ENCODE assay signal across 11 cellular contexts in the genomic region with DNA sequence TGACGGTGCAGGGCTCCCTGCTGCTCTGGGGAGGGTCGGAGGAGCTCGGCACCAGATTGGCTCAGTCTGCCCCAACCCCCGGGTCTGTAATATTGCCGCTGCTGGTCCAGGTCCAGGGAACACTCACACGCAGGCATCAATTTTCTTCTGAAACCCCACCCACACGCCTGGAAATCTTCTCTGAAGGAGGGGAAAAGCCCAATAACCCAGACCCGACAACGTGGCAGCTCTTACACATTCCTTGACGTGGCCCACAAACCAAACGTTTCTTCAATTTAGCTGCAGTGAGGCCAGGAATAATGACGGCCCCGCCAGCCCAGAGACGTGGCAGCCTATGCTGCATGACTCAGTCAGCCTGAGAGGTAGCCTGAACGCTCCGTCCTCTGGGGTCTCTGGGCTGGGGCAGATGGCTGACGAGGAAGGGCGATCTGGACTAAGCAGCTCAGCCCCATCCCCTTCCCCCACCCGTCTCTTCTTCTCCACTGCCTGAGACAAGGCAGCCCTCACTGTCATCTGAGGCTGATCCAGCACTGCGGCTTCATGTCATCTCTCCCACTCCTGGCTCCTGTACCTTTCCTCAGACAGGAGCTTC. TPM values are rescaled to one million over a fixed set of nuclear protein-coding genes. Genes with fewer than 3 reads are reported as not detected.
DNase-seq lines count a peak whose midpoint lies in the region; ATAC-seq, FAIRE-seq and TF ChIP-seq lines count a peak whose summit lies in the region.
"Had no signal": no experiment of that assay in that cellular context is flagged by ENCODE, and none has a peak within 500 bp of the region (broad histone marks: within the 10 kb centered on the region; RNA-seq: fewer than 3 reads in every experiment).

No MANE protein-coding gene starts in this region.

- FAIRE-seq in keratinocyte (lab: Jason Lieb, UNC) = peak; percentile 67
- FAIRE-seq: GM19239 had no signal

- intact Hi-C loops in body of pancreas (cut with DNase I) = no loop called here

- H3K27me3 Mint-ChIP-seq in HFFc6 (ENCODE audit: insufficient read depth) = peaks cover 7% of the 10 kb centered on the region

- H3K9me3 Mint-ChIP-seq in HFFc6 = no peaks in the 10 kb centered on the region
- H3K9me3 Mint-ChIP-seq in stimulated activated effector memory CD8-positive, alpha-beta T cell treated with anti-CD3 and anti-CD28 coated beads, Interleukin-12 subunit alpha, Interleukin-12 subunit beta, amount 100 ng/mL, for 72 hours = no peaks in the 10 kb centered on the region
- H3K9me3 Mint-ChIP-seq: activated naive CD4-positive, alpha-beta T cell treated with anti-CD3 and anti-CD28 coated beads, Interleukin-2, amount 50 U/mL, for 72 hours had no signal

- DNase-seq in HFFc6 = peak; percentile 96
- DNase-seq in body of pancreas = peak; percentile 23 to 60 (median 32)
- DNase-seq in keratinocyte (ENCODE audit: low read depth, low spot score) = no peak
- DNase-seq in stimulated activated effector memory CD8-positive, alpha-beta T cell treated with anti-CD3 and anti-CD28 coated beads, Interleukin-12 subunit alpha, Interleukin-12 subunit beta, amount 100 ng/mL, for 72 hours (ENCODE audit: low spot score in 2 of 2) = no peak
- no peak for DNase-seq in HT-29 (ENCODE audit: low spot score)
- no peak for DNase-seq in effector memory CD4-positive, alpha-beta T cell
- DNase-seq in NCI-H128 (lab: John Stamatoyannopoulos, UW; ENCODE audit: unreplicated experiment) = no peak
- DNase-seq: stimulated activated CD4-positive, alpha-beta T cell treated with anti-CD3 and anti-CD28 coated beads, Interleukin-4, amount 100 ng/mL, for 1 hour had no signal

- no peaks in the 10 kb centered on the region for H3K36me3 Mint-ChIP-seq in HFFc6 (ENCODE audit: low read depth)
- no peaks in the 10 kb centered on the region for H3K36me3 Mint-ChIP-seq in stimulated activated effector memory CD8-positive, alpha-beta T cell treated with anti-CD3 and anti-CD28 coated beads, Interleukin-12 subunit alpha, Interleukin-12 subunit beta, amount 100 ng/mL, for 72 hours
- H3K36me3 Mint-ChIP-seq: activated naive CD4-positive, alpha-beta T cell treated with anti-CD3 and anti-CD28 coated beads, Interleukin-2, amount 50 U/mL, for 72 hours had no signal

- H3K79me2 ChIP-seq in keratinocyte (ENCODE audit: control insufficient read depth, insufficient read depth, low read length) = no peaks in the 10 kb centered on the region

- peaks cover 91% of the 10 kb centered on the region for H3K4me1 Mint-ChIP-seq in HFFc6 (ENCODE audit: low read depth)
- H3K4me1 Mint-ChIP-seq in stimulated activated effector memory CD8-positive, alpha-beta T cell treated with anti-CD3 and anti-CD28 coated beads, Interleukin-12 subunit alpha, Interleukin-12 subunit beta, amount 100 ng/mL, for 72 hours = no peaks in the 10 kb centered on the region

- peak overlapping the region in 1 of 4 donors; percentile 18 for H3K27ac ChIP-seq in body of pancreas
- H3K27ac ChIP-seq in keratinocyte (ENCODE audit: control insufficient read depth, insufficient read depth, low read length) = no peak overlapping the region
- no peak overlapping the region for H3K27ac ChIP-seq in effector memory CD4-positive, alpha-beta T cell (ENCODE audit: insufficient read depth, low read length, poor library complexity, severe bottlenecking)

- H3K4me3 ChIP-seq in body of pancreas (no peak overlapping the region), keratinocyte (ENCODE audit: control insufficient read depth in 2 of 3, extremely low read depth in 1 of 3, insufficient read depth in 2 of 3, low read depth in 1 of 3, low read length in 3 of 3) (no peak overlapping the region)
- H3K4me3 ChIP-seq in effector memory CD4-positive, alpha-beta T cell (ENCODE audit: insufficient read depth, low read depth, low read length, poor library complexity, severe bottlenecking) = no peak overlapping the region

- no peak overlapping the region for H3K4me2 ChIP-seq in keratinocyte (ENCODE audit: control insufficient read depth, extremely low read depth, insufficient read depth, low read depth, low read length)

- peak overlapping the region; percentile 77 for H2AFZ ChIP-seq in keratinocyte (ENCODE audit: control insufficient read depth, low read length)

- TF ChIP-seq CTCF in HFFc6 (IDR thresholded peaks at IDR 0.05) (no peak), body of pancreas (IDR thresholded peaks at IDR 0.05) (no peak), keratinocyte (optimal IDR thresholded peaks at IDR 0.05 in 1 of 3, IDR thresholded peaks at IDR 0.05 in 1 of 3, conservative IDR thresholded peaks at IDR 0.05 in 1 of 3; ENCODE audit: extremely low read depth in 1 of 3, insufficient read depth in 2 of 3, low read length in 3 of 3) (no peak)

- H3K36me3 ChIP-seq in body of pancreas (replicated peaks in 1 of 2; ENCODE audit: insufficient read depth in 1 of 2, low read depth in 2 of 2) (no peaks in the 10 kb centered on the region), keratinocyte (ENCODE audit: control insufficient read depth in 2 of 2, extremely low read depth in 1 of 2, insufficient read depth in 2 of 2, low read length in 2 of 2) (no peaks in the 10 kb centered on the region)
- no peaks in the 10 kb centered on the region for H3K36me3 ChIP-seq in effector memory CD4-positive, alpha-beta T cell (ENCODE audit: control insufficient read depth, insufficient read depth, low read length)

- ATAC-seq in body of pancreas = peak; percentile 66
- no peak for ATAC-seq in stimulated activated effector memory CD8-positive, alpha-beta T cell treated with anti-CD3 and anti-CD28 coated beads, Interleukin-12 subunit alpha, Interleukin-12 subunit beta, amount 100 ng/mL, for 72 hours
- no peak for ATAC-seq in GM19035 (IDR thresholded peaks at IDR 0.05; ENCODE audit: unreplicated experiment)
- ATAC-seq: activated naive CD4-positive, alpha-beta T cell treated with anti-CD3 and anti-CD28 coated beads, Interleukin-2, amount 50 U/mL, for 72 hours had no signal

- dilution Hi-C loops in keratinocyte (cut with MboI; ENCODE audit: extremely low pct_ligation_motif_present, low sequenced_read_pairs) = no loop called here

- H3K4me1 ChIP-seq in body of pancreas (no peaks in the 10 kb centered on the region), keratinocyte (ENCODE audit: control insufficient read depth, extremely low read depth, insufficient read depth, low read length) (peaks cover 18% of the 10 kb centered on the region)
- no peaks in the 10 kb centered on the region for H3K4me1 ChIP-seq in effector memory CD4-positive, alpha-beta T cell (ENCODE audit: control insufficient read depth, insufficient read depth, low read length, poor library complexity, severe bottlenecking)

- peak overlapping the region; percentile 34 for H3K9ac ChIP-seq in keratinocyte (ENCODE audit: control insufficient read depth, extremely low read depth, insufficient read depth, low read length)

- no peak for TF ChIP-seq POLR2A in body of pancreas (IDR thresholded peaks at IDR 0.05)

- H3K9me1 ChIP-seq in keratinocyte (ENCODE audit: control insufficient read depth, extremely low read depth, insufficient read depth, low read length) = no peaks in the 10 kb centered on the region

- WGBS in body of pancreas, 2 donors = 30 to 32% methylated on average over 6 to 20 of the region's 20 CpGs

- H4K20me1 ChIP-seq in keratinocyte (ENCODE audit: control insufficient read depth, extremely low read depth, insufficient read depth, low read length) = no peaks in the 10 kb centered on the region

- peak overlapping the region; percentile 100 for H3K27ac Mint-ChIP-seq in HFFc6
- peak overlapping the region; percentile 47 for H3K27ac Mint-ChIP-seq in stimulated activated effector memory CD8-positive, alpha-beta T cell treated with anti-CD3 and anti-CD28 coated beads, Interleukin-12 subunit alpha, Interleukin-12 subunit beta, amount 100 ng/mL, for 72 hours
- H3K27ac Mint-ChIP-seq: activated naive CD4-positive, alpha-beta T cell treated with anti-CD3 and anti-CD28 coated beads, Interleukin-2, amount 50 U/mL, for 72 hours had no signal

- H3K9me3 ChIP-seq in body of pancreas (no peaks in the 10 kb centered on the region), keratinocyte (ENCODE audit: control insufficient read depth, low read depth, low read length) (no peaks in the 10 kb centered on the region)
- no peaks in the 10 kb centered on the region for H3K9me3 ChIP-seq in effector memory CD4-positive, alpha-beta T cell (ENCODE audit: control insufficient read depth, low read length)

- H3K27me3 ChIP-seq in body of pancreas = no peaks in the 10 kb centered on the region
- no peaks in the 10 kb centered on the region for H3K27me3 ChIP-seq in keratinocyte (ENCODE audit: control insufficient read depth, extremely low read depth, insufficient read depth, low read length)
- H3K27me3 ChIP-seq in effector memory CD4-positive, alpha-beta T cell (replicated peaks; ENCODE audit: control insufficient read depth, insufficient read depth, low read length, poor library complexity, severe bottlenecking) = no peaks in the 10 kb centered on the region

- peak overlapping the region; percentile 89 for H3K4me3 Mint-ChIP-seq in HFFc6
- no peak overlapping the region for H3K4me3 Mint-ChIP-seq in stimulated activated effector memory CD8-positive, alpha-beta T cell treated with anti-CD3 and anti-CD28 coated beads, Interleukin-12 subunit alpha, Interleukin-12 subunit beta, amount 100 ng/mL, for 72 hours

RNA-seq across cellular contexts. Expression of gene SPARC, which starts 9.9 kb away (rescaled TPM):
- 1,000 to 10,000 TPM; 3,729 to 5,836 (median 4,094) TPM for total RNA-seq in HFFc6 (2021; fragmentation: NEBNext Ultra II Directional; extraction: Animal tissue kit (Norgen Biotek cat#: 25700))
- 100 to 1,000 TPM in 1 of 2 donors, 10 to 100 TPM in 1; 76.0 to 168 TPM for total RNA-seq in body of pancreas
- 289 to 702 TPM (median 397 TPM) in 3 replicates for polyA plus RNA-seq in keratinocyte
- 35.6 TPM for polyA plus RNA-seq in keratinocyte (2011; ENCODE audit: low read depth)
- 237 and 295 TPM in 2 replicates for polyA plus RNA-seq in keratinocyte (2011; cell fraction: cytosol; rRNA removed)
- polyA plus RNA-seq in keratinocyte (2011; cell fraction: nucleus; rRNA removed) = 536 and 559 TPM in 2 replicates
- polyA plus RNA-seq in keratinocyte (2012; ENCODE audit: low replicate concordance) = 21.7 and 645 TPM in 2 replicates
- polyA minus RNA-seq in keratinocyte = 352 to 681 TPM (median 403 TPM) in 3 replicates
- 226 TPM for polyA minus RNA-seq in keratinocyte (2011; cell fraction: cytosol; rRNA and poly(A)+ RNA removed)
- polyA minus RNA-seq in keratinocyte (2011; cell fraction: nucleus; rRNA and poly(A)+ RNA removed) = 248 and 370 TPM in 2 replicates
- total RNA-seq in HT-29 (2014; rRNA removed; shearing (Covaris generic)) = not detected in 2 replicates

Comparison
In these comparisons a context has a peak if more than half of its experiments do, and no peak if none do; other contexts are left out.
1. DNase-seq: peak in HFFc6 (single experiment) and body of pancreas (4 of 4); none in keratinocyte (single experiment), stimulated activated effector memory CD8-positive, alpha-beta T cell treated with anti-CD3 and anti-CD28 coated beads, Interleukin-12 subunit alpha, Interleukin-12 subunit beta, amount 100 ng/mL, for 72 hours (0 of 2), HT-29 (single experiment), effector memory CD4-positive, alpha-beta T cell (0 of 3) and NCI-H128 (single experiment).
2. RNA of gene SPARC, which starts 9.9 kb away (total RNA-seq): 3,729 to 5,836 TPM in HFFc6 and 76.0 to 168 TPM in body of pancreas; not detected in HT-29; every median in the first group is over 10 times any median in the second.